Comparison of ENCODE assay signal across 17 cellular contexts in genomic region chr11:121443688-121444275, GRCh38. TPM values are rescaled to one million over a fixed set of nuclear protein-coding genes. Genes with fewer than 3 reads are reported as not detected.
DNase-seq lines count a peak whose midpoint lies in the region; ATAC-seq and TF ChIP-seq lines count a peak whose summit lies in the region.
"Had no signal": no experiment of that assay in that cellular context is flagged by ENCODE, and none has a peak within 500 bp of the region (broad histone marks: within the 10 kb centered on the region; RNA-seq: fewer than 3 reads in every experiment).

No MANE protein-coding gene starts in this region.

- H2BK20ac ChIP-seq in H9 (ENCODE audit: low read depth, low read length, poor library complexity, severe bottlenecking), result no peak overlapping the region

- no TSS peak for BruUV-seq in mammary epithelial cell (replicated peaks; lab: Mats Ljungman, UMichigan)

- no peak overlapping the region for H2AK5ac ChIP-seq in H9 (ENCODE audit: insufficient read length, low read length)

- no peak overlapping the region for H4K91ac ChIP-seq in H9 (ENCODE audit: insufficient read length, low read depth, low read length)

- no peaks in the 10 kb centered on the region for H3K9me3 ChIP-seq in mammary epithelial cell (replicated peaks; ENCODE audit: insufficient read depth, low read length)
- no peaks in the 10 kb centered on the region for H3K9me3 ChIP-seq in breast epithelium
- H3K9me3 ChIP-seq in H9 (ENCODE audit: control insufficient read depth, low read depth, low read length), result no peaks in the 10 kb centered on the region
- H3K9me3 ChIP-seq in thyroid gland, result no peaks in the 10 kb centered on the region
- H3K9me3 ChIP-seq: gastroesophageal sphincter, Peyer's patch, testis had no signal

- no peak for TF ChIP-seq POLR2A in breast epithelium (IDR thresholded peaks at IDR 0.05)
- TF ChIP-seq POLR2A in thyroid gland (IDR thresholded peaks at IDR 0.05), result no peak

- H3K27ac ChIP-seq in mammary epithelial cell (ENCODE audit: insufficient read depth, low read depth, low read length) (no peak overlapping the region), breast epithelium (no peak overlapping the region), H9 (ENCODE audit: insufficient read length, low read depth, low read length) (no peak overlapping the region), thyroid gland (no peak overlapping the region)
- H3K27ac ChIP-seq: gastroesophageal sphincter, parathyroid adenoma, Peyer's patch, testis had no signal

- H2AFZ ChIP-seq in mammary epithelial cell (ENCODE audit: low read depth, low read length) (no peak overlapping the region), H9 (ENCODE audit: low read length) (no peak overlapping the region)
- H2AFZ ChIP-seq: parathyroid adenoma had no signal

- WGBS in mammary epithelial cell (ENCODE audit: low coverage, missing lambda C conversion rate), result 56% methylated on average over 4 of the region's 4 CpGs
- WGBS in H9 (ENCODE audit: extremely low coverage, insufficient read length, low lambda C conversion rate), result no CpG with 5 or more reads among the region's 4 CpGs
- WGBS in thyroid gland, 2 donors, result 82 to 96% methylated on average over 4 of the region's 4 CpGs

- no peak overlapping the region for H3K4ac ChIP-seq in H9 (ENCODE audit: low read depth, low read length)

- H3K23ac ChIP-seq in H9 (ENCODE audit: insufficient read length, low read depth, low read length), result no peak overlapping the region

- H2BK15ac ChIP-seq in H9 (ENCODE audit: low read depth, low read length), result no peak overlapping the region

- DNase-seq in mammary epithelial cell (peak; percentile 26), breast epithelium (ENCODE audit: low spot score in 2 of 2) (no peak), H9 (no peak), thyroid gland (no peak)
- DNase-seq in stimulated activated CD4-positive, alpha-beta T cell treated with anti-CD3 and anti-CD28 coated beads, Interleukin-2, amount 100 ng/mL, for 4 hours (ENCODE audit: low read depth), result peak; percentile 32
- DNase-seq: aorta; effector CD4-positive, alpha-beta T cell; natural killer cell; NCI-H1436; Peyer's patch; testis had no signal

- H3K79me2 ChIP-seq in mammary epithelial cell (ENCODE audit: insufficient read depth, low read length), result no peaks in the 10 kb centered on the region
- H3K79me2 ChIP-seq in H9 (ENCODE audit: insufficient read depth, low read length), result no peaks in the 10 kb centered on the region
- H3K79me2 ChIP-seq: parathyroid adenoma had no signal

- no peak overlapping the region for H3K4me2 ChIP-seq in mammary epithelial cell (ENCODE audit: insufficient read depth, low read depth, low read length)
- no peak overlapping the region for H3K4me2 ChIP-seq in H9 (ENCODE audit: insufficient read depth, insufficient read length, low read length)

- H3K36me3 Mint-ChIP-seq in H9 (ENCODE audit: insufficient read depth in 1 of 3, low read depth in 3 of 3), result no peaks in the 10 kb centered on the region
- H3K36me3 Mint-ChIP-seq in activated naive CD4-positive, alpha-beta T cell treated with anti-CD3 and anti-CD28 coated beads, Interleukin-2, amount 50 U/mL, for 24 hours, result peaks cover 17% of the 10 kb centered on the region

- ATAC-seq in HG03139 (IDR thresholded peaks at IDR 0.05; ENCODE audit: unreplicated experiment), result no peak
- no peak for ATAC-seq in activated CD4-positive, CD25-positive, alpha-beta regulatory T cell treated with anti-CD3 and anti-CD28 coated beads, Interleukin-2, amount 50 U/mL, for 24 hours
- ATAC-seq: gastroesophageal sphincter, natural killer cell had no signal

- no peak overlapping the region for H3K4me3 Mint-ChIP-seq in H9
- H3K4me3 Mint-ChIP-seq in activated naive CD4-positive, alpha-beta T cell treated with anti-CD3 and anti-CD28 coated beads, Interleukin-2, amount 50 U/mL, for 24 hours, result no peak overlapping the region
- H3K4me3 Mint-ChIP-seq: central memory CD8-positive, alpha-beta T cell; natural killer cell had no signal

- dilution Hi-C loops in mammary epithelial cell (cut with HindIII; ENCODE audit: low sequenced_read_pairs), result no loop called here

- no peak overlapping the region for H4K5ac ChIP-seq in H9 (ENCODE audit: insufficient read length, low read depth, low read length)

- H3K9ac ChIP-seq in mammary epithelial cell (ENCODE audit: insufficient read depth, low read length), result no peak overlapping the region
- H3K9ac ChIP-seq in H9 (ENCODE audit: extremely low read depth, insufficient read length, low read length), result no peak overlapping the region
- H3K9ac ChIP-seq: parathyroid adenoma had no signal

- H2BK120ac ChIP-seq in H9 (ENCODE audit: low read depth, low read length, poor library complexity, severe bottlenecking), result no peak overlapping the region

- no peak overlapping the region for H2BK5ac ChIP-seq in H9 (ENCODE audit: insufficient read length, low read length)

- H2BK12ac ChIP-seq in H9 (ENCODE audit: insufficient read length, low read depth, low read length), result no peak overlapping the region

- H3K14ac ChIP-seq in H9 (ENCODE audit: insufficient read depth, low read length), result no peak overlapping the region

- H3K36me3 ChIP-seq in mammary epithelial cell (ENCODE audit: insufficient read depth, low read length) (no peaks in the 10 kb centered on the region), breast epithelium (no peaks in the 10 kb centered on the region), thyroid gland (no peaks in the 10 kb centered on the region)
- H3K36me3 ChIP-seq: gastroesophageal sphincter, Peyer's patch had no signal

- no peak overlapping the region for H3K56ac ChIP-seq in H9 (ENCODE audit: insufficient read length, low read depth, low read length)

- H3K23me2 ChIP-seq in H9 (ENCODE audit: insufficient read length, low read depth, low read length, poor library complexity, severe bottlenecking), result no peaks in the 10 kb centered on the region

- H3K4me1 Mint-ChIP-seq in H9, result peaks cover 36 to 46% of the 10 kb centered on the region in 2 experiments
- H3K4me1 Mint-ChIP-seq in activated naive CD4-positive, alpha-beta T cell treated with anti-CD3 and anti-CD28 coated beads, Interleukin-2, amount 50 U/mL, for 24 hours, result peaks cover 82% of the 10 kb centered on the region

- H3K79me1 ChIP-seq in H9 (ENCODE audit: insufficient read depth, low read depth, low read length, poor library complexity, severe bottlenecking), result no peaks in the 10 kb centered on the region

- H3T11ph ChIP-seq in H9 (ENCODE audit: low read length), result no peak overlapping the region

- H3K27ac Mint-ChIP-seq in H9, result peak overlapping the region; percentile 6 to 89 (median 34); a peak in 4 of 7 replicates
- peak overlapping the region; percentile 81 for H3K27ac Mint-ChIP-seq in activated naive CD4-positive, alpha-beta T cell treated with anti-CD3 and anti-CD28 coated beads, Interleukin-2, amount 50 U/mL, for 24 hours
- H3K27ac Mint-ChIP-seq: natural killer cell had no signal

- H3K4me1 ChIP-seq in mammary epithelial cell (ENCODE audit: insufficient read depth, low read length) (no peaks in the 10 kb centered on the region), breast epithelium (no peaks in the 10 kb centered on the region), H9 (ENCODE audit: insufficient read depth, low read length) (peaks cover 2% of the 10 kb centered on the region; the same call in 1 of the 2 replicates), thyroid gland (no peaks in the 10 kb centered on the region)
- H3K4me1 ChIP-seq: parathyroid adenoma, testis had no signal

- no peaks in the 10 kb centered on the region for H3K27me3 ChIP-seq in mammary epithelial cell (ENCODE audit: insufficient read depth, low read length)
- H3K27me3 ChIP-seq in breast epithelium, result no peaks in the 10 kb centered on the region
- H3K27me3 ChIP-seq in H9 (ENCODE audit: insufficient read depth, low read length), result no peaks in the 10 kb centered on the region
- H3K27me3 ChIP-seq in thyroid gland, result no peaks in the 10 kb centered on the region
- H3K27me3 ChIP-seq: gastroesophageal sphincter, Peyer's patch, testis had no signal

- no peaks in the 10 kb centered on the region for H3K27me3 Mint-ChIP-seq in H9 (ENCODE audit: low read depth)
- H3K27me3 Mint-ChIP-seq in activated naive CD4-positive, alpha-beta T cell treated with anti-CD3 and anti-CD28 coated beads, Interleukin-2, amount 50 U/mL, for 24 hours, result no peaks in the 10 kb centered on the region
- H3K27me3 Mint-ChIP-seq: central memory CD8-positive, alpha-beta T cell had no signal

- in situ Hi-C loops in mammary epithelial cell (cut with MboI; ENCODE audit: low sequenced_read_pairs in 2 of 2), result no loop called here

- H3K9me3 Mint-ChIP-seq in H9, result no peaks in the 10 kb centered on the region
- H3K9me3 Mint-ChIP-seq in activated naive CD4-positive, alpha-beta T cell treated with anti-CD3 and anti-CD28 coated beads, Interleukin-2, amount 50 U/mL, for 24 hours, result no peaks in the 10 kb centered on the region
- H3K9me3 Mint-ChIP-seq: central memory CD8-positive, alpha-beta T cell; natural killer cell had no signal

- CTCF ChIA-PET in mammary epithelial cell (lab: Charles Lee; ENCODE audit: low non-redundant PET), result interaction anchor here (0.5 kb wide), 1 partner anchor 140 kb away, joined by 4 read pairs; no protein-coding TSS in a partner anchor

- no peaks in the 10 kb centered on the region for H4K20me1 ChIP-seq in mammary epithelial cell (ENCODE audit: insufficient read depth, low read length)
- H4K20me1 ChIP-seq in H9 (ENCODE audit: control insufficient read depth, insufficient read depth, insufficient read length), result no peaks in the 10 kb centered on the region

- TF ChIP-seq CTCF in mammary epithelial cell (conservative IDR thresholded peaks at IDR 0.05 in 1 of 2, IDR thresholded peaks at IDR 0.05 in 1 of 2; ENCODE audit: extremely low read depth in 1 of 2, insufficient read depth in 1 of 2, low read depth in 1 of 2, low read length in 2 of 2), result no peak
- TF ChIP-seq CTCF in breast epithelium (IDR thresholded peaks at IDR 0.05), result no peak
- no peak for TF ChIP-seq CTCF in H9 (conservative IDR thresholded peaks at IDR 0.05)
- TF ChIP-seq CTCF in thyroid gland (IDR thresholded peaks at IDR 0.05), result no peak

- no peak overlapping the region for H4K8ac ChIP-seq in H9 (replicated peaks; ENCODE audit: insufficient read length, low read depth, low read length)

- no peak overlapping the region for H3K18ac ChIP-seq in H9 (ENCODE audit: insufficient read length, low read depth, low read length)

- no peak overlapping the region for H3K4me3 ChIP-seq in mammary epithelial cell (replicated peaks in 1 of 3; ENCODE audit: insufficient read depth in 1 of 3, low read depth in 2 of 3, low read length in 3 of 3)
- no peak overlapping the region for H3K4me3 ChIP-seq in breast epithelium
- H3K4me3 ChIP-seq in thyroid gland (replicated peaks in 1 of 3), result no peak overlapping the region
- H3K4me3 ChIP-seq: gastroesophageal sphincter, Peyer's patch, testis had no signal

- intact Hi-C loops in mammary epithelial cell (cut with micrococcal nuclease) (no loop called here), breast epithelium (cut with DNase I; ENCODE audit: low total_unique reads) (no loop called here), thyroid gland (cut with DNase I) (no loop called here)

RNA-seq across cellular contexts. Expression of gene SORL1, which starts 8.3 kb away (rescaled TPM):
- 10 to 100 TPM; 17.5 to 84.3 TPM for total RNA-seq in mammary epithelial cell
- 57.2 TPM for polyA plus RNA-seq in mammary epithelial cell
- polyA minus RNA-seq in mammary epithelial cell, result 210 TPM
- total RNA-seq in breast epithelium, result 10 to 100 TPM in 2 of 3 donors, 1 to 10 TPM in 1; 3.5 to 64.0 (median 50.8) TPM
- 64.4 and 68.3 TPM in 2 replicates for total RNA-seq in H9 (2021)
- 10 to 100 TPM; 19.6 to 73.8 (median 53.6) TPM for total RNA-seq in thyroid gland

Comparison
In these comparisons a context has a peak if more than half of its experiments do, and no peak if none do; other contexts are left out.
1. DNase-seq: peak in mammary epithelial cell (single experiment) and stimulated activated CD4-positive, alpha-beta T cell treated with anti-CD3 and anti-CD28 coated beads, Interleukin-2, amount 100 ng/mL, for 4 hours (single experiment); none in breast epithelium (0 of 2), H9 (single experiment) and thyroid gland (0 of 2).